Comparison of ENCODE assay signal across 2 cellular contexts in the genomic region with DNA sequence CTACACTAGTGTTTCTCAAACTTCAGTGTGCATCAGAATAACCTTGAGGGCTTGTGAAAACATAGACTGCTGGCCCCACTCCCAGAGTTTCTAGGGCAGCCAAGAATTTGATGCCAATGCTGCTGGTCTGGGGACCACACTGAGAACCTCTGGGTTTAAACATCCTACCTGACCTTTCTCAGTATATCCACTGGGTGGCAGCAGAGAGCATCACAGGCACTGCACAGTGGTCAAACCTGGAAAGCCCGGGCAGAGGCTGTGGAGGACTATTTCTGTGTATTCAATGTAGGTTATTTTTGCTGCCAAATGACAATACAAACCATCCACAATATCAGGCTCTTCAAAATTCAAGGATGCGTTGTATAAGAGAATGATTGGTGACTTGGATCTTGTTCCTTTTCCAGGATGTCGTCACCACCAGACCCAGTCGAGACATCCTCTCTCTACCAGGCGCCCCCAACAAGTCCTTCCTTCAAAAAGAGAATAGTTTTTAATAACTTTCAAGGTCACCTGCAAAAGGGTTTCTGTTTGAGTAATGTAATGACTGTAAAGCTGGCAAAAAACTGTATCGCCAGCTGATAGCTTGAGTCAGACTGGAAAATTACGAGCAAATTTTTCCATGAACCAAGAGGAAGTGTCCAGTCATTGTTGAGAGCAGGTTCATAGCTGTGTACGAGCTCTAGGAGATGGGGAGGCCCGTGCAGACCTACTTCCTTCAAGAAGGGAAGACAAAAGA.
TF ChIP-seq lines count a peak whose summit lies in the region.

No MANE protein-coding gene starts in this region.

TF ChIP-seq in HCT116, 20 proteins besides CTCF, POLR2A, EP300 and RAD21 (continued from another document):
- TF ChIP-seq FOSL1 (IDR thresholded peaks at IDR 0.05; ENCODE audit: low read depth) = peak; percentile 76
- no peak for TF ChIP-seq ZFX (IDR thresholded peaks at IDR 0.05)
- no peak for TF ChIP-seq CBX3 (IDR thresholded peaks at IDR 0.05; ENCODE audit: low read depth)
- no peak for TF ChIP-seq EZH2 (IDR thresholded peaks at IDR 0.05)
- no peak for TF ChIP-seq CEBPB (IDR thresholded peaks at IDR 0.05; ENCODE audit: low read depth)
- TF ChIP-seq JUND (IDR thresholded peaks at IDR 0.05) = peak; percentile 47
- peak; percentile 41; the same call in 1 of the 2 replicates for TF ChIP-seq POLR2AphosphoS5 (IDR thresholded peaks at IDR 0.05; ENCODE audit: low read depth, low read length)
- TF ChIP-seq SIN3A (IDR thresholded peaks at IDR 0.05; ENCODE audit: low read depth) = no peak
TF ChIP-seq in HCT116: peak in this region for 4.

TF ChIP-seq in SK-N-SH, 30 proteins besides CTCF, POLR2A, EP300 and RAD21 (continued from another document):
- TF ChIP-seq FOSL2 (IDR thresholded peaks at IDR 0.05; ENCODE audit: borderline replicate concordance, low read depth) (no peak), RXRA (IDR thresholded peaks at IDR 0.05; ENCODE audit: borderline replicate concordance, low read depth) (no peak), NRF1 (IDR thresholded peaks at IDR 0.05; ENCODE audit: low read depth, low read length) (0 out of 2 replicates have a peak, but pooled peaks have one; percentile 13), GATA2 (CRISPR knock-in tag; IDR thresholded peaks at IDR 0.05) (no peak)
